14 cellular contexts compared by ENCODE assay signal in genomic region chr5:63959177-63959982, GRCh38. TPM values are rescaled to one million over a fixed set of nuclear protein-coding genes. Genes with fewer than 3 reads are reported as not detected.
A peak's percentile ranks its signal among the peaks of the same experiment; 100 is the strongest.
DNase-seq lines count a peak whose midpoint lies in the region; ATAC-seq and TF ChIP-seq lines count a peak whose summit lies in the region.
"Had no signal": no experiment of that assay in that cellular context is flagged by ENCODE, and none has a peak within 500 bp of the region (broad histone marks: within the 10 kb centered on the region; RNA-seq: fewer than 3 reads in every experiment).

No MANE protein-coding gene starts in this region.

- H2AK5ac ChIP-seq in mesendoderm (ENCODE audit: low read length): no peak overlapping the region

- WGBS in ectodermal cell, 2 experiments: 5 to 7% methylated on average over 44 of the region's 44 CpGs
- WGBS in mesendoderm (ENCODE audit: extremely low coverage, insufficient coverage, low lambda C conversion rate): no CpG with 5 or more reads among the region's 44 CpGs

- DNase-seq in DMS 273 (lab: John Stamatoyannopoulos, UW; ENCODE audit: unreplicated experiment) (peak; percentile 97), NCI-H2171 (lab: John Stamatoyannopoulos, UW) (peak; percentile 60), mesendoderm (peak; percentile 92), gastrocnemius medialis (no peak), UCSD-AML1 (lab: John Stamatoyannopoulos, UW; ENCODE audit: unreplicated experiment) (no peak)
- DNase-seq in NK-92 treated with Interleukin-12 subunit alpha and Interleukin-12 subunit beta, amount 100 ng/mL, for 24 hours (lab: John Stamatoyannopoulos, UW): no peak
- DNase-seq: activated CD4-positive, CD25-positive, alpha-beta regulatory T cell; HCEC 1CT had no signal

- no peaks in the 10 kb centered on the region for H3K36me3 ChIP-seq in ectodermal cell (ENCODE audit: control insufficient read depth, insufficient read depth, low read length)
- no peaks in the 10 kb centered on the region for H3K36me3 ChIP-seq in mesendoderm (ENCODE audit: control insufficient read depth, insufficient read depth, low read length)
- no peaks in the 10 kb centered on the region for H3K36me3 ChIP-seq in gastrocnemius medialis
- H3K36me3 ChIP-seq: prostate gland had no signal

- H3K4me1 ChIP-seq in ectodermal cell (ENCODE audit: control insufficient read depth, insufficient read depth, low read length): peaks cover 9% of the 10 kb centered on the region
- no peaks in the 10 kb centered on the region for H3K4me1 ChIP-seq in mesendoderm (ENCODE audit: control insufficient read depth, low read depth, low read length)
- H3K4me1 ChIP-seq in gastrocnemius medialis: no peaks in the 10 kb centered on the region
- H3K4me1 ChIP-seq: prostate gland had no signal

- no peak overlapping the region for H3K4ac ChIP-seq in mesendoderm (ENCODE audit: low read depth, low read length)

- TF ChIP-seq POLR2A in gastrocnemius medialis (IDR thresholded peaks at IDR 0.05): no peak

- ATAC-seq in gastrocnemius medialis (no peak), HG03108 (IDR thresholded peaks at IDR 0.05; ENCODE audit: unreplicated experiment) (no peak)

- H4K8ac ChIP-seq in mesendoderm (ENCODE audit: low read depth, low read length): no peak overlapping the region

- H3K79me2 ChIP-seq in mesendoderm (ENCODE audit: control insufficient read depth, insufficient read depth, low read length): no peaks in the 10 kb centered on the region

- no peak overlapping the region for H3K18ac ChIP-seq in mesendoderm (ENCODE audit: low read length)

- H4K5ac ChIP-seq in mesendoderm (ENCODE audit: low read length): no peak overlapping the region

- no peaks in the 10 kb centered on the region for H3K9me3 ChIP-seq in ectodermal cell (ENCODE audit: control insufficient read depth, low read length)
- no peaks in the 10 kb centered on the region for H3K9me3 ChIP-seq in gastrocnemius medialis
- H3K9me3 ChIP-seq: prostate gland had no signal

- H3K4me3 ChIP-seq in ectodermal cell (ENCODE audit: insufficient read depth, low read depth, low read length) (peak overlapping the region; percentile 55), mesendoderm (ENCODE audit: low read length) (no peak overlapping the region), gastrocnemius medialis (no peak overlapping the region)
- H3K4me3 ChIP-seq: prostate gland had no signal

- peak overlapping the region; percentile 52 for H3K27ac ChIP-seq in ectodermal cell (ENCODE audit: insufficient read depth, low read depth, low read length, poor library complexity, severe bottlenecking)
- H3K27ac ChIP-seq in mesendoderm (ENCODE audit: low read depth, low read length): no peak overlapping the region
- no peak overlapping the region for H3K27ac ChIP-seq in gastrocnemius medialis
- H3K27ac ChIP-seq: prostate gland had no signal

- no peak overlapping the region for H2BK5ac ChIP-seq in mesendoderm (ENCODE audit: low read length)

- TF ChIP-seq CTCF in gastrocnemius medialis (IDR thresholded peaks at IDR 0.05 in 4 of 5, conservative IDR thresholded peaks at IDR 0.05 in 1 of 5): no peak

- no peak overlapping the region for H3K23ac ChIP-seq in mesendoderm (ENCODE audit: low read length)

- no peaks in the 10 kb centered on the region for H3K79me1 ChIP-seq in mesendoderm (ENCODE audit: low read length)

- H3K9ac ChIP-seq in mesendoderm (ENCODE audit: low read length): peak overlapping the region; percentile 43

- in situ Hi-C loops in gastrocnemius medialis (cut with MboI; ENCODE audit: low sequenced_read_pairs in 4 of 4): no loop called here

- H3K4me2 ChIP-seq in mesendoderm (ENCODE audit: low read length): peak overlapping the region; percentile 51

- H3K27me3 ChIP-seq in ectodermal cell (ENCODE audit: control insufficient read depth, insufficient read depth, low read length, poor library complexity, severe bottlenecking): peaks cover 34% of the 10 kb centered on the region
- H3K27me3 ChIP-seq in mesendoderm (ENCODE audit: insufficient read depth, low read length, poor library complexity): peaks cover 8% of the 10 kb centered on the region
- peaks cover 31 to 38% (median 32%) of the 10 kb centered on the region in 3 donors for H3K27me3 ChIP-seq in gastrocnemius medialis

- H2BK15ac ChIP-seq in mesendoderm (replicated peaks; ENCODE audit: low read depth): no peak overlapping the region

- peak overlapping the region; percentile 66 for H3K56ac ChIP-seq in mesendoderm (ENCODE audit: low read length)

- intact Hi-C loops in gastrocnemius medialis (cut with DNase I; ENCODE audit: low total_unique reads): no loop called here

- H2BK120ac ChIP-seq in mesendoderm (ENCODE audit: low read depth, low read length): no peak overlapping the region

RNA-seq across cellular contexts. Expression of gene HTR1A, which starts 2.9 kb away (rescaled TPM):
- not detected for polyA plus RNA-seq in ectodermal cell (2013, experiment 1 of 4)
- polyA plus RNA-seq in ectodermal cell (2013, experiment 2 of 4): not detected
- polyA plus RNA-seq in ectodermal cell (2013, experiment 3 of 4): not detected
- polyA plus RNA-seq in ectodermal cell (2013, experiment 4 of 4): 0.24 TPM
- 0.07 TPM for polyA plus RNA-seq in mesendoderm (2013, experiment 1 of 2)
- polyA plus RNA-seq in mesendoderm (2013, experiment 2 of 2): 0.10 TPM
- not detected for total RNA-seq in gastrocnemius medialis
- total RNA-seq: HT1080 had no signal
- polyA plus RNA-seq: adipose tissue, CD14-positive monocyte had no signal

Comparison
In these comparisons a context has a peak if more than half of its experiments do, and no peak if none do; other contexts are left out.
1. DNase-seq: peak in DMS 273 (single experiment), NCI-H2171 (single experiment) and mesendoderm (single experiment); none in NK-92 treated with Interleukin-12 subunit alpha and Interleukin-12 subunit beta, amount 100 ng/mL, for 24 hours (single experiment), gastrocnemius medialis (0 of 2) and UCSD-AML1 (single experiment).